Comparison of ENCODE assay signal across 19 cellular contexts in the genomic region with DNA sequence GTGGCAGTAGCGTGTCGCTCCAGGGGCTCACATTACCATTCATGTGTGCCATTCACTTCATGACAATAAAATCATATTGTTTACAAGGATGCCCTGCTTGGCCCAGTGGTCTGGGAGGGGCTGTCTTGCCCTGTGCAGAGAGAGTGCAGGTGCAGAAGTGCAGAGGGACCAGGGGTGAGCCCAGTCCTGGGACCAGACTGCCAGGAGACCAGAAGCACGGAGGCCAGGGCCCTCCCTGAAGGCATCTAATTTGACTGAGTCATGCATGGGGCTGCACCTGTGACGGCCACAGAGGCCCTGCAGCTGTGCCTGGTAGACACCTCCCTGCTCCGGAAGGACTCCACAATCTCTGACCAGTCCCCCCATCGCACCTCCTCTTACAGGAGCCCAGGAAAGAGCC.
"Had no signal": no experiment of that assay in that cellular context is flagged by ENCODE, and none has a peak within 500 bp of the region (broad histone marks: within the 10 kb centered on the region; RNA-seq: fewer than 3 reads in every experiment).

No MANE protein-coding gene starts in this region.

- H3K27ac ChIP-seq: left ventricle myocardium inferior, ovary, skin epidermis, suprapubic skin, thoracic aorta, tibial nerve, vagina had no signal

- ATAC-seq: mucosa of descending colon; naive thymus-derived CD4-positive, alpha-beta T cell; right cardiac atrium; sciatic nerve had no signal

- DNase-seq: hypothalamus; immature natural killer cell; left ventricle myocardium inferior; mesendoderm; midbrain; mucosa of descending colon; naive thymus-derived CD4-positive, alpha-beta T cell; ovary; right cardiac atrium; stimulated activated CD4-positive, alpha-beta T cell treated with anti-CD3 and anti-CD28 coated beads, Interleukin-4, amount 100 ng/mL, for 24 hours; stimulated activated naive CD4-positive, alpha-beta T cell had no signal

- H3K36me3 ChIP-seq: left ventricle myocardium inferior, ovary, suprapubic skin, thoracic aorta, tibial nerve, vagina had no signal

- H3K27me3 ChIP-seq: ovary, suprapubic skin, tibial nerve, vagina had no signal

- FAIRE-seq: islet of Langerhans had no signal

- H3K9me3 ChIP-seq: left ventricle myocardium inferior, ovary, suprapubic skin, thoracic aorta, vagina had no signal

- H3K4me1 ChIP-seq: left ventricle myocardium inferior, suprapubic skin, tibial nerve, vagina had no signal

- H3K4me3 ChIP-seq: left ventricle myocardium inferior, lung, mucosa of descending colon, ovary, skin epidermis, suprapubic skin, thoracic aorta, tibial nerve, vagina had no signal
